ENCODE assay signal across 19 cellular contexts in genomic region chr3:10855083-10855870, GRCh38. TPM values are rescaled to one million over a fixed set of nuclear protein-coding genes. Genes with fewer than 3 reads are reported as not detected.
"Had no signal": no experiment of that assay in that cellular context is flagged by ENCODE, and none has a peak within 500 bp of the region (broad histone marks: within the 10 kb centered on the region; RNA-seq: fewer than 3 reads in every experiment).

No MANE protein-coding gene starts in this region.

- H3K27me3 ChIP-seq: brain microvascular endothelial cell, ovary, testis, upper lobe of left lung had no signal

- H3K27ac ChIP-seq: brain microvascular endothelial cell, heart left ventricle, ovary, stomach, testis, upper lobe of left lung had no signal

- H3K9me3 ChIP-seq: heart left ventricle, ovary, stomach, testis, upper lobe of left lung had no signal

- ATAC-seq: activated CD8-positive, alpha-beta memory T cell treated with anti-CD3 and anti-CD28 coated beads, Interleukin-2, amount 10 ng/mL, durations not matched to agents 7 days and 5 days; heart left ventricle; left cardiac atrium had no signal

- DNase-seq: activated CD4-positive, alpha-beta T cell treated with anti-CD3 and anti-CD28 coated beads, Interleukin-2, amount 50 U/mL, for 48 hours; activated CD8-positive, alpha-beta memory T cell treated with anti-CD3 and anti-CD28 coated beads, Interleukin-2, amount 10 ng/mL, durations not matched to agents 7 days and 5 days; activated gamma-delta T cell treated with Interleukin-2 at 50 U/mL for 16 hours; activated naive CD8-positive, alpha-beta T cell treated with anti-CD3 and anti-CD28 coated beads for 36 hours; activated T-cell treated with anti-CD3 and anti-CD28 coated beads, Interleukin-2, amount 50 U/mL, for 24 hours; brain microvascular endothelial cell; cerebellar nuclear complex; effector memory CD4-positive, alpha-beta T cell; foreskin melanocyte; heart left ventricle; left cardiac atrium; ovary; stimulated activated CD4-positive, alpha-beta T cell treated with anti-CD3 and anti-CD28 coated beads, Interleukin-1b, Interleukin-23, amount 100 ng/mL, for 48 hours; stomach; T-helper 1 cell; T1000; testis; upper lobe of left lung had no signal

- H3K4me1 ChIP-seq: heart left ventricle, stomach, testis, upper lobe of left lung had no signal

- H3K4me3 ChIP-seq: heart left ventricle, ovary, stomach, testis, upper lobe of left lung had no signal

- H3K36me3 ChIP-seq: brain microvascular endothelial cell, heart left ventricle, ovary, stomach, upper lobe of left lung had no signal

RNA-seq across cellular contexts. Expression of gene SLC6A11, which starts 39.2 kb away (rescaled TPM):
- total RNA-seq: activated CD8-positive, alpha-beta memory T cell treated with anti-CD3 and anti-CD28 coated beads, Interleukin-2, amount 10 ng/mL, durations not matched to agents 7 days and 5 days; activated naive CD8-positive, alpha-beta T cell treated with anti-CD3 and anti-CD28 coated beads for 36 hours; heart left ventricle; left cardiac atrium; lung microvascular endothelial cell had no signal
- polyA plus RNA-seq: heart left ventricle had no signal
